In genomic region chr19:56760842-56761241, GRCh38 we compare ENCODE assay signal across 7 cellular contexts.
"Had no signal": no experiment of that assay in that cellular context is flagged by ENCODE, and none has a peak within 500 bp of the region (broad histone marks: within the 10 kb centered on the region; RNA-seq: fewer than 3 reads in every experiment).

No MANE protein-coding gene starts in this region.

- H3K4me3 ChIP-seq: K562 had no signal

- DNase-seq: IMR-90, KBM-7, KG1 had no signal

- FAIRE-seq: HepG2, HTR-8/SVneo, K562 had no signal

- H3K27ac ChIP-seq: HL-60 had no signal
